Comparison of ENCODE assay signal across 8 cellular contexts in the genomic region with DNA sequence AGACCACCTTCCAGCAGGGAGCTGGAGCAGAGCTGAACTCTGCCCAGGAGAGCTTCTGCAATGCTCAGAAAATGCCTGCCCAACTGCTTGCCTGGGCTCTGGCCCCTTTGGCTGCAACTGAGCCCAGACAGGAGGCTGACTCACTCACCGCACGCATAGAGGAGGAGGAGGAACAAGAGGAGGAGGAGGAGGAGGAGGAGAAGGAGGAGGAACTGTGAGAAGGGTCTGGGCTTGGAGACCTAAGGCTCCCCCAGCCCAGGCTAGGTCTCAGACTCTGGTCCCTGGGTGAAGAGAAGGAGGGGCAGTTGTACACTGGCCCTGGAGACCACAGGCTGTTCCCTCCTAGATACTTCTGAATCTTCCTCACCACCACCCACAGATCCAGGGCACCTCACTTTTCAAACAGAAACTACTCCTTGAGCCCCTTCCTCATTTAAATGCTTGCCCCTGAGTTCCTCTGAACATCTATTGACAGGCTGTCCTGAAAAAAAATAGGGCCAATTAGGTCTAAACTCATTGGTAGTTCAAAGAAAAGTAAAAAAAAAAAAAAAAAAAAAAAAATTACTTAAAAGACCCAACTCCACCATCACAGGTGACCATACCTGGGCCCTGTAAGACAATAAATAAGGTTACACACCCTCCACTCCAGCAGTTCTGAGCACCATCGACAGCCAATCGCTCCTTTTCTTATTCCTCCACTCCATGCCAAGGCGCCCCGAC. TPM values are rescaled to one million over a fixed set of nuclear protein-coding genes. Genes with fewer than 3 reads are reported as not detected.
DNase-seq lines count a peak whose midpoint lies in the region; ATAC-seq lines count a peak whose summit lies in the region.

No MANE protein-coding gene starts in this region.

- H3K4me3 ChIP-seq in urinary bladder (ENCODE audit: low read depth, low read length): peak overlapping the region; percentile 47

- no peaks in the 10 kb centered on the region for H3K4me1 ChIP-seq in urinary bladder (ENCODE audit: insufficient read depth)

- H3K36me3 ChIP-seq in urinary bladder (ENCODE audit: insufficient read depth): no peaks in the 10 kb centered on the region

- WGBS in urinary bladder: 4% methylated on average over 6 of the region's 6 CpGs

- peak; percentile 88 for DNase-seq in ELR (ENCODE audit: low read depth)
- peak; percentile 77 for DNase-seq in NOMO-1 treated with DMSO at 0.1 percent for 48 hours (lab: John Stamatoyannopoulos, UW; ENCODE audit: unreplicated experiment)
- DNase-seq in activated CD8-positive, alpha-beta memory T cell treated with anti-CD3 and anti-CD28 coated beads, Interleukin-2, amount 50 U/mL, for 48 hours: peak; percentile 75
- DNase-seq in fibroblast of gingiva (ENCODE audit: low read depth): peak; percentile 75
- peak; percentile 47 for DNase-seq in non-pigmented ciliary epithelial cell (ENCODE audit: low read depth)
- no peak for DNase-seq in NCI-H2107 treated with DMSO at 0.1 percent for 48 hours (lab: John Stamatoyannopoulos, UW; ENCODE audit: unreplicated experiment)

- no peak for ATAC-seq in HG02759 (IDR thresholded peaks at IDR 0.05; ENCODE audit: unreplicated experiment)

- H3K27ac ChIP-seq in urinary bladder (ENCODE audit: low read depth): no peak overlapping the region

RNA-seq across cellular contexts. Expression of gene VDR, which starts 0.7 kb away (rescaled TPM):
- 0.79 TPM for total RNA-seq in urinary bladder
- 3.7 TPM for polyA plus RNA-seq in urinary bladder

RNA-seq across cellular contexts. Expression of gene TMEM106C, which starts 59.3 kb away (rescaled TPM):
- total RNA-seq in urinary bladder: 89.8 TPM
- 35.7 TPM for polyA plus RNA-seq in urinary bladder
